Comparison of ENCODE assay signal across 11 cellular contexts in the genomic region with DNA sequence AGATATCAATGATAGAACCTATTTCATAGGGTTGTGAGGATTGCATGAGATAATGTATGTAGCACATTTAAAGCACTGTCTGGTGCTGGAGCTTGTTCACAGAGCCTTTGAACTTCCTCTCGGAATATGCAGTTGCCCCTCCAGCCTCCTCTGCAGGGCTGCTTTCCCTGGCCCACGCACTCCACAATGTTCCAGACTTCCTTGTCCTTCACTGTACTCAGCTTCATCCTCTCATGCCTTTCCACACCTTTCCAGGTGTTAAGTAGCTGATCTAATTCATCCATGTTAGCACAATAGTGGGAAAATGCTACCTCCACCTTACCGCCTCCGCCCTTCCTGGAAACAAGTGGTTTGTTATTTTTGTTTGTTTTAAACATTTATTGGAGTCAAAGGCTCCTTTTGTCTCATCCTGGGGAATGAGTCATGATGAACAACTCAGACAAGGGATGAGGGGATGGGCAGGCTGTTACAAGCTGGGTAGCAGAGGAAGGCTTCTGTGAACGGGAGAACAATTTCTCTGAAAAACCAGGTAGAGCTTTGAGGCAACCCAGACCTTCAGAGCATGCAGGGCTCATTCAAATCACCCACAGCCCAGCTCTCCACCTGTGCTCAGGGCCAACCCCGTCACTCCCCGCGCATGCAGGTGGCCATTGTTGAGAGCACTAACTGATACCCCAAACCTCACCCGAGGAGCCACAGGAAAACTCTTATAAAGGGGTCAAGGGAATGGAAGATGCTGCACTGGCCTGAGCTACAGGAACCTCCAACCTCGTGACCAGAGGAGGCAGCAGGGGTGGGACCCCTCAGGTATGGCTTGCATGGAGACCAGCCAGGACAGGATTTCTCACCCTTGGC.
A peak's percentile ranks its signal among the peaks of the same experiment; 100 is the strongest.
DNase-seq lines count a peak whose midpoint lies in the region.
"Had no signal": no experiment of that assay in that cellular context is flagged by ENCODE, and none has a peak within 500 bp of the region (broad histone marks: within the 10 kb centered on the region; RNA-seq: fewer than 3 reads in every experiment).

No MANE protein-coding gene starts in this region.

- no peak overlapping the region for H3K4me3 ChIP-seq in adipocyte (ENCODE audit: low read length)
- H3K4me3 ChIP-seq: upper lobe of right lung had no signal

- no peaks in the 10 kb centered on the region for H3K36me3 ChIP-seq in adipocyte (ENCODE audit: control insufficient read depth, insufficient read depth, low read length, severe bottlenecking)
- H3K36me3 ChIP-seq: upper lobe of right lung had no signal

- H3K27me3 ChIP-seq in adipocyte (replicated peaks; ENCODE audit: control insufficient read depth, insufficient read depth, low read length) = peaks cover 13% of the 10 kb centered on the region
- H3K27me3 ChIP-seq: upper lobe of right lung had no signal

- no peak overlapping the region for H3K9ac ChIP-seq in adipocyte (ENCODE audit: low read length)

- peaks cover 6% of the 10 kb centered on the region for H3K4me1 ChIP-seq in adipocyte (ENCODE audit: control insufficient read depth, insufficient read depth, low read length)
- H3K4me1 ChIP-seq: upper lobe of right lung had no signal

- peaks cover 9% of the 10 kb centered on the region for H3K9me3 ChIP-seq in adipocyte (ENCODE audit: control insufficient read depth, low read length)
- H3K9me3 ChIP-seq: upper lobe of right lung had no signal

- DNase-seq in NCI-H2196 (lab: John Stamatoyannopoulos, UW; ENCODE audit: unreplicated experiment) (peak; percentile 10), NCI-H2196 treated with DMSO at 0.1 percent for 48 hours (lab: John Stamatoyannopoulos, UW; ENCODE audit: unreplicated experiment) (no peak), HS-5 (ENCODE audit: low read depth) (peak; percentile 15), adipocyte (ENCODE audit: low read depth) (peak; percentile 30), kidney tubule cell (ENCODE audit: low spot score) (peak; percentile 64), cortex of kidney (lab: John Stamatoyannopoulos, UW) (no peak), retina (no peak)
- DNase-seq in stimulated activated CD4-positive, alpha-beta T cell treated with anti-CD3 and anti-CD28 coated beads, Interleukin-2, amount 100 ng/mL, for 48 hours = no peak
- DNase-seq: GDM1, hippocampal formation, upper lobe of right lung had no signal

Comparison
In these comparisons a context has a peak if more than half of its experiments do, and no peak if none do; other contexts are left out.
1. DNase-seq: peak in NCI-H2196 (single experiment), HS-5 (single experiment), adipocyte (single experiment) and kidney tubule cell (single experiment); none in NCI-H2196 treated with DMSO at 0.1 percent for 48 hours (single experiment), cortex of kidney (single experiment), stimulated activated CD4-positive, alpha-beta T cell treated with anti-CD3 and anti-CD28 coated beads, Interleukin-2, amount 100 ng/mL, for 48 hours (0 of 2) and retina (single experiment).